In the genomic region with DNA sequence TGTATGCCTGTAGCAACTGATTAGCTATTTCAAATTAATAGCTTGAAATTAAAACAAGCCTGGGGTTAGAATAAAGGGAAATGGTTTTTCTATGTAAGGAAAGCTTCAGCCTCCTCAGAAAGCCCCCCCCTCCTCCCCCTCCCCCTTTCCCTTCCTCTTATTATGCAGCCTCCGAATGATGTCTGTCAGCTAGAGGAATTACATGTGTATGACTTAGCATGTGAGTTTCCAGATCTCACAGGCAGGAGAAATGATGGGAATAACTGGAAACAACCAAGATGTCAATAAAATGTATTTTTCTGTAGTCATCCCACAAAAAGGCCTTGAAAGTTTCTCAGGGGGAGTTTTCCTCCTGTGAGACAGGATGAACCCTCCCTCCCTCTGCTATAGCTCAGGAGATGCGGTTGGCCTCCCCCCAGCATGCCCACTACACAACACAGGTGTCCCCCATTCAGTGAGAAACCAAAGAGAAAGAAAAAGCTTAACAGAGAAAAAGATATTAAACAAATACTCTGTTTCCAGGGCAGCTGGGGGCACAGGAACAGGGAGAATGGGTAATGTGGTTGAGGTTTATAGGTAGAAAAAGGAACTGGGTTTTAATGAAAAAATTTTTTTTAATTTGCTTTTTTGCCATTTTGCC, we compare ENCODE assay signal across 22 cellular contexts. TPM values are rescaled to one million over a fixed set of nuclear protein-coding genes. Genes with fewer than 3 reads are reported as not detected.
DNase-seq lines count a peak whose midpoint lies in the region; ATAC-seq and TF ChIP-seq lines count a peak whose summit lies in the region.
"Had no signal": no experiment of that assay in that cellular context is flagged by ENCODE, and none has a peak within 500 bp of the region (broad histone marks: within the 10 kb centered on the region; RNA-seq: fewer than 3 reads in every experiment).

No MANE protein-coding gene starts in this region.

- CTCF ChIA-PET in WTC11 (lab: Charles Lee) = interaction anchor here (1.3 kb wide), 1 partner anchor 772 kb away, joined by 4 read pairs; no protein-coding TSS in a partner anchor

- ATAC-seq in WTC11 (peak; percentile 62), naive B cell (ENCODE audit: low read depth in 2 of 2) (peak; percentile 89 to 91), psoas muscle (no peak)
- ATAC-seq: activated T-cell treated with anti-CD3 and anti-CD28 coated beads, Interleukin-2, amount 50 U/mL, for 4 hours; natural killer cell treated with Interleukin-12 subunit alpha and Interleukin-12 subunit beta and Interleukin-15 and Interleukin-18, amount 100 ng/mL, for 72 hours had no signal

- no peaks in the 10 kb centered on the region for H3K4me1 ChIP-seq in psoas muscle
- H3K4me1 ChIP-seq: uterus had no signal

- no peak overlapping the region for H3K27ac ChIP-seq in psoas muscle
- H3K27ac ChIP-seq: suprapubic skin, uterus had no signal

- H3K4me1 Mint-ChIP-seq in WTC11 = peaks cover 49% of the 10 kb centered on the region
- peaks cover 32 to 63% (median 44%) of the 10 kb centered on the region in 3 donors for H3K4me1 Mint-ChIP-seq in naive B cell

- no peaks in the 10 kb centered on the region for H3K9me3 ChIP-seq in psoas muscle
- H3K9me3 ChIP-seq: SK-N-SH, suprapubic skin, uterus had no signal

- TF ChIP-seq CTCF in WTC11 (IDR thresholded peaks at IDR 0.05) = no peak
- TF ChIP-seq CTCF in psoas muscle (IDR thresholded peaks at IDR 0.05) = no peak

- no peaks in the 10 kb centered on the region for H3K36me3 ChIP-seq in psoas muscle (ENCODE audit: insufficient read depth in 1 of 2, low read depth in 1 of 2)
- H3K36me3 ChIP-seq: suprapubic skin, uterus had no signal

- H3K36me3 Mint-ChIP-seq in WTC11 (no peaks in the 10 kb centered on the region; the same call in 1 of the 2 replicates), naive B cell (no peaks in the 10 kb centered on the region)
- H3K36me3 Mint-ChIP-seq: CD4-positive, alpha-beta memory T cell; mesothelial cell of epicardium had no signal

- 38 to 72% (median 66%) methylated on average over 2 of the region's 2 CpGs for WGBS in psoas muscle, 3 donors

- H3K9me3 Mint-ChIP-seq in WTC11 = peaks cover 5% of the 10 kb centered on the region
- peaks cover 0 to 3% (median 0%) of the 10 kb centered on the region in 7 donors for H3K9me3 Mint-ChIP-seq in naive B cell
- H3K9me3 Mint-ChIP-seq: activated T-cell treated with anti-CD3 and anti-CD28 coated beads, Interleukin-2, amount 50 U/mL, for 4 hours; mesothelial cell of epicardium; natural killer cell treated with Interleukin-12 subunit alpha and Interleukin-12 subunit beta and Interleukin-15 and Interleukin-18, amount 100 ng/mL, for 72 hours had no signal

- H3K27me3 ChIP-seq in psoas muscle (ENCODE audit: insufficient read depth in 3 of 3, low read length in 2 of 3) = no peaks in the 10 kb centered on the region
- H3K27me3 ChIP-seq: suprapubic skin, uterus had no signal

- POLR2A ChIA-PET in WTC11 (lab: Charles Lee) = interaction anchor here (0.6 kb wide), 1 partner anchor 26 kb away, joined by 3 read pairs; no protein-coding TSS in a partner anchor

- H3K4me3 ChIP-seq in Jurkat, Clone E6-1 (ENCODE audit: low read length) = no peak overlapping the region
- no peak overlapping the region for H3K4me3 ChIP-seq in psoas muscle
- H3K4me3 ChIP-seq: suprapubic skin, uterus had no signal

- peak overlapping the region; percentile 11; the same call in 1 of the 2 replicates for H3K4me3 Mint-ChIP-seq in WTC11
- H3K4me3 Mint-ChIP-seq in naive B cell = peak overlapping the region; percentile 29 to 81 (median 70)
- H3K4me3 Mint-ChIP-seq: activated T-cell treated with anti-CD3 and anti-CD28 coated beads, Interleukin-2, amount 50 U/mL, for 4 hours; CD4-positive, alpha-beta memory T cell; mesothelial cell of epicardium; natural killer cell treated with Interleukin-12 subunit alpha and Interleukin-12 subunit beta and Interleukin-15 and Interleukin-18, amount 100 ng/mL, for 72 hours had no signal

- H3K27ac Mint-ChIP-seq in WTC11 = peak overlapping the region; percentile 69
- peak overlapping the region; percentile 76 to 96 (median 94) for H3K27ac Mint-ChIP-seq in naive B cell
- H3K27ac Mint-ChIP-seq: mesothelial cell of epicardium had no signal

- H3K27me3 Mint-ChIP-seq in WTC11 (ENCODE audit: low read depth) = no peaks in the 10 kb centered on the region
- no peaks in the 10 kb centered on the region for H3K27me3 Mint-ChIP-seq in naive B cell
- H3K27me3 Mint-ChIP-seq: natural killer cell treated with Interleukin-12 subunit alpha and Interleukin-12 subunit beta and Interleukin-15 and Interleukin-18, amount 100 ng/mL, for 72 hours had no signal

- intact Hi-C loops in psoas muscle (cut with DNase I) = no loop called here

- DNase-seq in CD1c-positive myeloid dendritic cell (ENCODE audit: extremely low spot score) (peak; percentile 48), WTC11 (ENCODE audit: low spot score) (no peak), naive B cell (peak; percentile 79), NCI-H1092 (lab: John Stamatoyannopoulos, UW) (no peak), dermis blood vessel endothelial cell (no peak), psoas muscle (no peak)
- DNase-seq in Jurkat, Clone E6-1 (ENCODE audit: low read depth, low spot score) = peak; percentile 58
- DNase-seq: activated naive CD4-positive, alpha-beta T cell treated with Interleukin-2 at 50 U/mL for 16 hours; activated T-cell treated with anti-CD3 and anti-CD28 coated beads, Interleukin-2, amount 50 U/mL, for 4 hours; CD4-positive, alpha-beta memory T cell; GDM1; head of caudate nucleus; KBM-7; NCI-H1092 treated with DMSO at 0.1 percent for 48 hours; NCI-H2081; NK-92 treated with Interleukin-12 subunit alpha and Interleukin-12 subunit beta, amount 100 ng/mL, for 24 hours; RPMI8226; SK-N-SH; uterus had no signal

TF ChIP-seq in WTC11, 78 proteins besides CTCF, POLR2A, EP300 and RAD21:
- TF ChIP-seq TCF7 (CRISPR knock-in tag; IDR thresholded peaks at IDR 0.05; ENCODE audit: low read depth) (no peak), OVOL2 (CRISPR knock-in tag; IDR thresholded peaks at IDR 0.05; ENCODE audit: borderline replicate concordance) (no peak), ATF1 (CRISPR knock-in tag; IDR thresholded peaks at IDR 0.05) (no peak), HMGXB4 (CRISPR knock-in tag; IDR thresholded peaks at IDR 0.05) (no peak), SP1 (CRISPR knock-in tag; conservative IDR thresholded peaks at IDR 0.05) (no peak)
- TF ChIP-seq, protein P1, sequence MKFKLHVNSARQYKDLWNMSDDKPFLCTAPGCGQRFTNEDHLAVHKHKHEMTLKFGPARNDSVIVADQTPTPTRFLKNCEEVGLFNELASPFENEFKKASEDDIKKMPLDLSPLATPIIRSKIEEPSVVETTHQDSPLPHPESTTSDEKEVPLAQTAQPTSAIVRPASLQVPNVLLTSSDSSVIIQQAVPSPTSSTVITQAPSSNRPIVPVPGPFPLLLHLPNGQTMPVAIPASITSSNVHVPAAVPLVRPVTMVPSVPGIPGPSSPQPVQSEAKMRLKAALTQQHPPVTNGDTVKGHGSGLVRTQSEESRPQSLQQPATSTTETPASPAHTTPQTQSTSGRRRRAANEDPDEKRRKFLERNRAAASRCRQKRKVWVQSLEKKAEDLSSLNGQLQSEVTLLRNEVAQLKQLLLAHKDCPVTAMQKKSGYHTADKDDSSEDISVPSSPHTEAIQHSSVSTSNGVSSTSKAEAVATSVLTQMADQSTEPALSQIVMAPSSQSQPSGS (CRISPR knock-in tag; IDR thresholded peaks at IDR 0.05; ENCODE audit: borderline replicate concordance, low read depth) = no peak

RNA-seq across cellular contexts. Expression of gene RASGEF1B, which starts 41.4 kb away (rescaled TPM):
- polyA plus RNA-seq in Jurkat, Clone E6-1 (2012; ENCODE audit: insufficient read depth, insufficient read length) = 2.1 TPM
- total RNA-seq in WTC11 (2021) = 3.8 to 6.9 TPM (median 4.0 TPM) in 3 replicates
- 10 to 100 TPM; 43.9 to 75.9 (median 50.0) TPM for polyA plus RNA-seq in naive B cell (ENCODE audit: low read depth in 6 of 6)
- total RNA-seq in dermis blood vessel endothelial cell = 0.33 and 0.34 TPM in 2 replicates
- total RNA-seq in psoas muscle = 1 to 10 TPM; 1.9 to 3.0 (median 2.0) TPM
- polyA plus RNA-seq in psoas muscle = 1 to 10 TPM; 2.5 to 4.2 (median 2.8) TPM
- polyA plus RNA-seq: SK-N-SH had no signal

Comparison
In these comparisons a context has a peak if more than half of its experiments do, and no peak if none do; other contexts are left out.
1. DNase-seq: peak in CD1c-positive myeloid dendritic cell (single experiment), Jurkat, Clone E6-1 (single experiment) and naive B cell (single experiment); none in WTC11 (single experiment), NCI-H1092 (single experiment), dermis blood vessel endothelial cell (single experiment) and psoas muscle (0 of 2).
2. ATAC-seq: peak in WTC11 (single experiment) and naive B cell (2 of 2); none in psoas muscle (0 of 4).